ENCODE assay signal across 6 cellular contexts in genomic region chr11:65557280-65558001, GRCh38. TPM values are rescaled to one million over a fixed set of nuclear protein-coding genes. Genes with fewer than 3 reads are reported as not detected.
DNase-seq lines count a peak whose midpoint lies in the region; ATAC-seq and TF ChIP-seq lines count a peak whose summit lies in the region.

No MANE protein-coding gene starts in this region.

- H3K27me3 ChIP-seq in DND-41 (ENCODE audit: insufficient read depth, low read length, poor library complexity): peaks cover 26% of the 10 kb centered on the region
- no peaks in the 10 kb centered on the region for H3K27me3 ChIP-seq in adrenal gland
- H3K27me3 ChIP-seq in mucosa of stomach (ENCODE audit: control insufficient read depth, insufficient read depth, low read length): no peaks in the 10 kb centered on the region

- peaks cover 9% of the 10 kb centered on the region for H4K20me1 ChIP-seq in DND-41 (ENCODE audit: insufficient read depth, low read length)

- WGBS in adrenal gland, 4 donors: 2 to 10% (median 4%) methylated on average over 6 to 47 of the region's 47 CpGs

- peaks cover 40% of the 10 kb centered on the region for H3K4me1 ChIP-seq in DND-41 (ENCODE audit: insufficient read depth, low read length)
- H3K4me1 ChIP-seq in adrenal gland (replicated peaks in 1 of 2): peaks cover 40 to 61% of the 10 kb centered on the region in 2 donors
- H3K4me1 ChIP-seq in mucosa of stomach (ENCODE audit: control insufficient read depth, insufficient read depth, low read length): peaks cover 54% of the 10 kb centered on the region

- H3K9me3 ChIP-seq in DND-41 (ENCODE audit: insufficient read depth, low read length, severe bottlenecking): no peaks in the 10 kb centered on the region
- no peaks in the 10 kb centered on the region for H3K9me3 ChIP-seq in adrenal gland (replicated peaks in 1 of 3)
- H3K9me3 ChIP-seq in mucosa of stomach (ENCODE audit: control insufficient read depth, low read length): no peaks in the 10 kb centered on the region

- ATAC-seq in DND-41 (ENCODE audit: insufficient read depth, low read depth): no peak
- ATAC-seq in GM19455 (IDR thresholded peaks at IDR 0.05; ENCODE audit: unreplicated experiment): no peak

- peak overlapping the region; percentile 57; the same call in 1 of the 2 replicates for H3K9ac ChIP-seq in DND-41 (ENCODE audit: low read depth, low read length)
- H3K9ac ChIP-seq in mucosa of stomach (ENCODE audit: low read length): peak overlapping the region; percentile 44

- peak overlapping the region; percentile 68; the same call in 1 of the 2 replicates for H3K4me2 ChIP-seq in DND-41 (ENCODE audit: insufficient read depth, low read length)

- TF ChIP-seq CTCF in DND-41 (IDR thresholded peaks at IDR 0.05; ENCODE audit: borderline replicate concordance, extremely low read depth, low read length, poor library complexity, severe bottlenecking) (no peak), adrenal gland (IDR thresholded peaks at IDR 0.05) (no peak)

- H3K36me3 ChIP-seq in DND-41 (ENCODE audit: insufficient read depth, low read length): no peaks in the 10 kb centered on the region
- peaks cover 0 to 11% of the 10 kb centered on the region in 2 donors for H3K36me3 ChIP-seq in adrenal gland (replicated peaks in 1 of 2)
- H3K36me3 ChIP-seq in mucosa of stomach (ENCODE audit: control insufficient read depth, insufficient read depth, low read length): no peaks in the 10 kb centered on the region

- no peaks in the 10 kb centered on the region for H3K79me2 ChIP-seq in DND-41 (ENCODE audit: insufficient read depth, low read length)

- DNase-seq in DND-41: no peak
- DNase-seq in adrenal gland: no peak
- DNase-seq in globus pallidus (ENCODE audit: low spot score): no peak
- no peak for DNase-seq in medulla oblongata (ENCODE audit: extremely low spot score)

- H3K4me3 ChIP-seq in DND-41 (ENCODE audit: low read depth in 1 of 2, low read length in 2 of 2) (no peak overlapping the region; a peak in 1 of 4 replicates), adrenal gland (peak overlapping the region in 2 of 4 donors; percentile 44 to 82), mucosa of stomach (ENCODE audit: low read length) (no peak overlapping the region)

- no peak overlapping the region for H2AFZ ChIP-seq in DND-41 (ENCODE audit: low read depth, low read length)

- intact Hi-C loops in adrenal gland (cut with DNase I): no loop called here

- H3K27ac ChIP-seq in DND-41 (ENCODE audit: low read length) (no peak overlapping the region), adrenal gland (peak overlapping the region; percentile 48 to 96 (median 87))

- no peak for TF ChIP-seq POLR2A in adrenal gland (IDR thresholded peaks at IDR 0.05)

RNA-seq across cellular contexts. Expression of gene LTBP3, which starts 0.7 kb away (rescaled TPM):
- total RNA-seq in adrenal gland: 100 to 1,000 TPM in 7 of 8 donors, 10 to 100 TPM in 1; 70.9 to 362 (median 221) TPM
- polyA plus RNA-seq in adrenal gland: 100 to 1,000 TPM in 2 of 3 donors, 10 to 100 TPM in 1; 40.2 to 323 (median 265) TPM

RNA-seq across cellular contexts. Expression of gene ZNRD2, which starts 12.8 kb away (rescaled TPM):
- 10 to 100 TPM; 34.0 to 83.4 (median 54.2) TPM for total RNA-seq in adrenal gland
- polyA plus RNA-seq in adrenal gland: 100 to 1,000 TPM in 2 of 3 donors, 1 to 10 TPM in 1; 9.4 to 135 (median 120) TPM

RNA-seq across cellular contexts. Expression of gene FAM89B, which starts 14.9 kb away (rescaled TPM):
- 10 to 100 TPM; 28.1 to 77.1 (median 46.7) TPM for total RNA-seq in adrenal gland
- polyA plus RNA-seq in adrenal gland: 10 to 100 TPM in 2 of 3 donors, 1 to 10 TPM in 1; 7.0 to 64.4 (median 50.1) TPM

RNA-seq across cellular contexts. Expression of gene EHBP1L1, which starts 18.4 kb away (rescaled TPM):
- 10 to 100 TPM; 12.8 to 56.3 (median 36.0) TPM for total RNA-seq in adrenal gland
- 10 to 100 TPM in 2 of 3 donors, 1 to 10 TPM in 1; 8.7 to 68.0 (median 33.9) TPM for polyA plus RNA-seq in adrenal gland

RNA-seq across cellular contexts. Expression of gene SCYL1, which starts 32.6 kb away (rescaled TPM):
- total RNA-seq in adrenal gland: 100 to 1,000 TPM; 105 to 240 (median 145) TPM
- polyA plus RNA-seq in adrenal gland: 100 to 1,000 TPM in 2 of 3 donors, 10 to 100 TPM in 1; 52.3 to 395 (median 329) TPM
